8 cellular contexts compared by ENCODE assay signal in the genomic region with DNA sequence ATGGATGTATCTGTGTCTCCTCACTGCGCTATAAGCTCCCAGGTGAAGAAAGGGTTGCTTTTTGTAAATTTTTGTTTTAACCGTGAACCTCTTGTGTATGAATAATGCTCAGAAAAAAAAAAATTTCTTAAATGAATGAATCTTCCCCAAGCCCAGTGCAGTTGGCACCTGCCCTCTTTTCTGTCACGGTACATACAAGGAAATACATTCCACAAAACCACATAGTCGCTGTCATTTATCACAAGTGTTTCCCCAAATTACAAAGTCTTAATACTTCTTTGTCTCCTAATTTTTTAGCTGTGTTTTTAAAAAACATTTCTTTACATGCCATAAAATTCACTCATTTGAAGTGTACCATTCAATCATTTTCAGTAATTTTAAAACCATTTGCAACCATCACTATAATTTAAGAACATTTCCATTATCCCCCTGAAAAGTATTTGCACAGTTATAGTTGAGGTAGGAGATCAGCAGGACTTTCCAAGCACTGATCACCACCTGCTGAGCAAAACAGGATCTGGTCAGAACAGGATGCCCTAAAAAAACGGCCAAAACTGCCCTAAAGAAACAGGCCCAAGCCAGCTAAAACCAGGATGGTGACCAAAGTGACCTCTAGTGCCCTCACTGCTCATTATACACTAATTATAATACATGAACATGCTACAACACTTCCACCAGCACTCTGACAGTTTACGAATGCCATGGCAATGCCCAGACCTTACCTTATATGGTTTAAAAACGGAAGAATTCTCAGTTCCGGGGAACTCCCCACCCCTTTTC. TPM values are rescaled to one million over a fixed set of nuclear protein-coding genes. Genes with fewer than 3 reads are reported as not detected.
A peak's percentile ranks its signal among the peaks of the same experiment; 100 is the strongest.
DNase-seq lines count a peak whose midpoint lies in the region; TF ChIP-seq lines count a peak whose summit lies in the region.
"Had no signal": no experiment of that assay in that cellular context is flagged by ENCODE, and none has a peak within 500 bp of the region (broad histone marks: within the 10 kb centered on the region; RNA-seq: fewer than 3 reads in every experiment).

No MANE protein-coding gene starts in this region.

- peaks cover 56% of the 10 kb centered on the region for H3K4me1 Mint-ChIP-seq in activated naive CD8-positive, alpha-beta T cell (ENCODE audit: low read depth)
- peaks cover 31% of the 10 kb centered on the region for H3K4me1 Mint-ChIP-seq in nephron progenitor cell

- H3K4me3 ChIP-seq in Jurkat, Clone E6-1 (ENCODE audit: low read length) = peak overlapping the region; percentile 82
- H3K4me3 ChIP-seq in tibial nerve = no peak overlapping the region

- no peak for TF ChIP-seq CTCF in nephron progenitor cell (IDR thresholded peaks at IDR 0.05)
- no peak for TF ChIP-seq CTCF in tibial nerve (IDR thresholded peaks at IDR 0.05)
- no peak for TF ChIP-seq CTCF in GM10266 (IDR thresholded peaks at IDR 0.05; ENCODE audit: control insufficient read depth, insufficient read depth, low read depth, missing control alignments)

- H3K4me1 ChIP-seq in tibial nerve = peaks cover 0 to 15% (median 7%) of the 10 kb centered on the region in 4 donors

- H3K9me3 ChIP-seq in tibial nerve = no peaks in the 10 kb centered on the region

- no peaks in the 10 kb centered on the region for H3K27me3 Mint-ChIP-seq in activated naive CD8-positive, alpha-beta T cell
- no peaks in the 10 kb centered on the region for H3K27me3 Mint-ChIP-seq in nephron progenitor cell (ENCODE audit: low read depth, poor library complexity)

- no peaks in the 10 kb centered on the region for H3K36me3 Mint-ChIP-seq in activated naive CD8-positive, alpha-beta T cell
- H3K36me3 Mint-ChIP-seq in nephron progenitor cell (ENCODE audit: low read depth) = peaks cover 28% of the 10 kb centered on the region

- H3K27me3 ChIP-seq in tibial nerve = no peaks in the 10 kb centered on the region

- H3K27ac Mint-ChIP-seq in activated naive CD8-positive, alpha-beta T cell = peak overlapping the region; percentile 97
- H3K27ac Mint-ChIP-seq in nephron progenitor cell = no peak overlapping the region

- DNase-seq in CMK (ENCODE audit: low read depth) (peak; percentile 51), nephron progenitor cell (no peak), tibial nerve (ENCODE audit: low spot score in 2 of 2) (no peak), GM10266 (ENCODE audit: extremely low spot score) (no peak), NCI-H524 (lab: John Stamatoyannopoulos, UW) (no peak)
- peak; percentile 76 for DNase-seq in Jurkat, Clone E6-1 (ENCODE audit: low read depth, low spot score)
- DNase-seq: NCI-H146 had no signal

- H3K27ac ChIP-seq in tibial nerve = no peak overlapping the region

- TF ChIP-seq POLR2A in tibial nerve (IDR thresholded peaks at IDR 0.05) = no peak

- H3K4me3 Mint-ChIP-seq in activated naive CD8-positive, alpha-beta T cell = peak overlapping the region; percentile 90
- H3K4me3 Mint-ChIP-seq in nephron progenitor cell = peak overlapping the region; percentile 86

- WGBS in tibial nerve, 2 donors = 88 to 89% methylated on average over 8 of the region's 8 CpGs

- no peaks in the 10 kb centered on the region for H3K9me3 Mint-ChIP-seq in activated naive CD8-positive, alpha-beta T cell (ENCODE audit: low read depth)
- peaks cover 16% of the 10 kb centered on the region for H3K9me3 Mint-ChIP-seq in nephron progenitor cell

- H3K36me3 ChIP-seq in tibial nerve = no peaks in the 10 kb centered on the region

- no peak for TF ChIP-seq EP300 in tibial nerve (IDR thresholded peaks at IDR 0.05)

RNA-seq across cellular contexts. Expression of a gene that starts 1.2 kb away (rescaled TPM):
- 71.3 TPM for polyA plus RNA-seq in Jurkat, Clone E6-1 (2012; ENCODE audit: insufficient read depth, insufficient read length)
- 10 to 100 TPM in 1 of 4 donors, 1 to 10 TPM in 3; 4.7 to 16.0 (median 6.1) TPM for total RNA-seq in tibial nerve

RNA-seq across cellular contexts. Expression of a gene that starts 24.0 kb away (rescaled TPM):
- polyA plus RNA-seq in Jurkat, Clone E6-1 (2012; ENCODE audit: insufficient read depth, insufficient read length) = 14.1 TPM
- total RNA-seq in tibial nerve = 1 to 10 TPM; 4.5 to 6.6 (median 6.0) TPM

RNA-seq across cellular contexts. Expression of a gene that starts 24.1 kb away (rescaled TPM):
- 21.0 TPM for polyA plus RNA-seq in Jurkat, Clone E6-1 (2012; ENCODE audit: insufficient read depth, insufficient read length)
- total RNA-seq in tibial nerve = 10 to 100 TPM; 11.8 to 33.5 (median 19.1) TPM

Comparison
In these comparisons a context has a peak if more than half of its experiments do, and no peak if none do; other contexts are left out.
1. DNase-seq: peak in CMK (single experiment) and Jurkat, Clone E6-1 (single experiment); none in nephron progenitor cell (single experiment), tibial nerve (0 of 2), GM10266 (single experiment) and NCI-H524 (0 of 2).